17 cellular contexts compared by ENCODE assay signal in genomic region chrX:144494069-144494468, GRCh38.
"Had no signal": no experiment of that assay in that cellular context is flagged by ENCODE, and none has a peak within 500 bp of the region (broad histone marks: within the 10 kb centered on the region; RNA-seq: fewer than 3 reads in every experiment).

No MANE protein-coding gene starts in this region.

- ATAC-seq: activated CD8-positive, alpha-beta T cell treated with anti-CD3 and anti-CD28 coated beads, Interleukin-2, amount 10 ng/mL, durations not matched to agents 7 days and 5 days; activated naive CD4-positive, alpha-beta T cell treated with anti-CD3 and anti-CD28 coated beads, Interleukin-2, amount 50 U/mL, for 72 hours; esophagus mucosa had no signal

- H3K4me3 ChIP-seq: ovary, prostate gland, spleen, testis had no signal

- DNase-seq: activated CD4-positive, alpha-beta T cell treated with anti-CD3 and anti-CD28 coated beads, Interleukin-2, amount 10 ng/mL, durations not matched to agents 7 days and 5 days; activated CD4-positive, CD25-positive, alpha-beta regulatory T cell treated with anti-CD3 and anti-CD28 coated beads, Interleukin-2, amount 50 U/mL, for 72 hours; activated CD8-positive, alpha-beta T cell treated with anti-CD3 and anti-CD28 coated beads, Interleukin-2, amount 10 ng/mL, durations not matched to agents 7 days and 5 days; activated T-cell treated with anti-CD3 and anti-CD28 coated beads, Interleukin-2, amount 50 U/mL, for 1 hour; aorta; brain microvascular endothelial cell; effector memory CD4-positive, alpha-beta T cell; hypothalamus; ovary; spleen; stimulated activated CD4-positive, alpha-beta T cell treated with anti-CD3 and anti-CD28 coated beads, Interleukin-4, amount 100 ng/mL, for 1 hour; stimulated activated naive CD4-positive, alpha-beta T cell; testis; trophoblast cell had no signal
